9 cellular contexts compared by ENCODE assay signal in genomic region chr2:53740170-53740569, GRCh38. TPM values are rescaled to one million over a fixed set of nuclear protein-coding genes. Genes with fewer than 3 reads are reported as not detected.
DNase-seq lines count a peak whose midpoint lies in the region; ATAC-seq and TF ChIP-seq lines count a peak whose summit lies in the region.
"Had no signal": no experiment of that assay in that cellular context is flagged by ENCODE, and none has a peak within 500 bp of the region (broad histone marks: within the 10 kb centered on the region; RNA-seq: fewer than 3 reads in every experiment).

No MANE protein-coding gene starts in this region.

- intact Hi-C loops in thyroid gland (cut with DNase I), result no loop called here

- no peaks in the 10 kb centered on the region for H3K4me1 ChIP-seq in thyroid gland

- no peak overlapping the region for H3K27ac ChIP-seq in thyroid gland

- no peaks in the 10 kb centered on the region for H3K27me3 ChIP-seq in thyroid gland

- H3K36me3 ChIP-seq in thyroid gland, result no peaks in the 10 kb centered on the region

- H3K4me3 ChIP-seq in HFF-Myc (replicated peaks; ENCODE audit: low read depth, low read length), result no peak overlapping the region
- no peak overlapping the region for H3K4me3 ChIP-seq in thyroid gland (replicated peaks in 1 of 3)

- ATAC-seq in HG03135 (IDR thresholded peaks at IDR 0.05; ENCODE audit: unreplicated experiment) (no peak), GM19463 (IDR thresholded peaks at IDR 0.05; ENCODE audit: unreplicated experiment) (no peak)

- TF ChIP-seq POLR2A in thyroid gland (IDR thresholded peaks at IDR 0.05), result no peak

- no peaks in the 10 kb centered on the region for H3K9me3 ChIP-seq in thyroid gland

- DNase-seq in AG20443 (ENCODE audit: low spot score), result peak; percentile 27
- DNase-seq in HFF-Myc (ENCODE audit: extremely low read depth, low read depth), result no peak
- DNase-seq in SKM-1 (lab: John Stamatoyannopoulos, UW; ENCODE audit: unreplicated experiment), result peak; percentile 4
- DNase-seq in iPS-NIHi7 (ENCODE audit: extremely low spot score), result peak; percentile 12
- no peak for DNase-seq in activated gamma-delta T cell (lab: John Stamatoyannopoulos, UW)
- no peak for DNase-seq in thyroid gland
- DNase-seq: occipital lobe had no signal

- peak; percentile 9 for TF ChIP-seq CTCF in HFF-Myc (IDR thresholded peaks at IDR 0.05; ENCODE audit: low read depth, low read length, missing control alignments)
- peak in 3 of 6 experiments; percentile 50 to 57 (median 53) for TF ChIP-seq CTCF in thyroid gland (IDR thresholded peaks at IDR 0.05)

RNA-seq across cellular contexts. Expression of gene CHAC2, which starts 27.4 kb away (rescaled TPM):
- total RNA-seq in thyroid gland, result 1 to 10 TPM; 1.7 to 3.2 (median 1.9) TPM

RNA-seq across cellular contexts. Expression of gene ASB3, which starts 46.6 kb away (rescaled TPM):
- 10 to 100 TPM; 24.2 to 32.2 (median 30.2) TPM for total RNA-seq in thyroid gland

RNA-seq across cellular contexts. Expression of gene ERLEC1, which starts 46.7 kb away (rescaled TPM):
- 100 to 1,000 TPM in 1 of 4 donors, 10 to 100 TPM in 3; 54.1 to 138 (median 83.2) TPM for total RNA-seq in thyroid gland

Comparison
In these comparisons a context has a peak if more than half of its experiments do, and no peak if none do; other contexts are left out.
1. DNase-seq: peak in AG20443 (single experiment), SKM-1 (single experiment) and iPS-NIHi7 (single experiment); none in HFF-Myc (single experiment), activated gamma-delta T cell (single experiment) and thyroid gland (0 of 2).